ENCODE assay signal across 1 cellular context in the genomic region with DNA sequence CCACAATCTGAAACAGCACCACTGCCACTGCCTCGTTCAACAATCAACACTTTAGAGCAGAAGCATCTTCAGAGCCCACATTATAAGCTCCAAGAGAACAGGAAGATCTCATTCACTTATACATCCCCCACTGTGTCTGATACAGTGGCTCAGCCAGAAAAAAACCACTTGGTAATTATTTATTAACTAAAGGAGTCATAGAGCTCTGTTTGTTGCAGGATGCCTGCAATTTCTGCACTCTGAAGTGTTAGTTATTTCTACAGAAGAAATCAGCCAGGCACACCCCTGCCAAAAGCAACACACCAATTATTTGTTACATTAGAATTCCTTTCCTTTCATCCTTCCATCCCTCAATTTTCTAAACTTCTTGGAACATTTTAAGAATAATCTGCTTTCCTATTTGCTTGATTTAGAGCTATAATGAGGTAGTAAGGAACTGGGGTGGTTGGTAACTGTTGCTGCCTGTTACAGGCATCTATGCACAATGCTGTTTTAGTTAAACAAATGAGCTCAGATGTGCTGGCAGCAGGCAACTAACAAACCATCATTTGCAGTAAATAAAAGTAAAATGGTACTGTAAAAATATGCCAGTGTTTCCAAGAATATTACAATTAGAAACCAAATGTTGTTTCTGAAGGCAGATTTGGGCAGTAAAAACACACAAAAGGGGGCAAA.
TF ChIP-seq lines count a peak whose summit lies in the region.

No MANE protein-coding gene starts in this region.

TF ChIP-seq in HepG2, 621 proteins besides CTCF, POLR2A, EP300 and RAD21 (continued from another document):
- no peak for TF ChIP-seq ZNF629 (CRISPR knock-in tag; conservative IDR thresholded peaks at IDR 0.05)
- no peak for TF ChIP-seq ZNF292 (CRISPR knock-in tag; IDR thresholded peaks at IDR 0.05; ENCODE audit: borderline replicate concordance, low read depth)
- TF ChIP-seq MIER3 (CRISPR knock-in tag; IDR thresholded peaks at IDR 0.05; ENCODE audit: borderline replicate concordance), result no peak
- no peak for TF ChIP-seq ZBTB20 (CRISPR knock-in tag; IDR thresholded peaks at IDR 0.05; ENCODE audit: borderline replicate concordance, low read depth)
- TF ChIP-seq FOXO1 (CRISPR knock-in tag; IDR thresholded peaks at IDR 0.05), result no peak
- TF ChIP-seq, protein P1, sequence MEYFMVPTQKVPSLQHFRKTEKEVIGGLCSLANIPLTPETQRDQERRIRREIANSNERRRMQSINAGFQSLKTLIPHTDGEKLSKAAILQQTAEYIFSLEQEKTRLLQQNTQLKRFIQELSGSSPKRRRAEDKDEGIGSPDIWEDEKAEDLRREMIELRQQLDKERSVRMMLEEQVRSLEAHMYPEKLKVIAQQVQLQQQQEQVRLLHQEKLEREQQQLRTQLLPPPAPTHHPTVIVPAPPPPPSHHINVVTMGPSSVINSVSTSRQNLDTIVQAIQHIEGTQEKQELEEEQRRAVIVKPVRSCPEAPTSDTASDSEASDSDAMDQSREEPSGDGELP (IDR thresholded peaks at IDR 0.05; ENCODE audit: borderline replicate concordance, low read depth), result no peak
- no peak for TF ChIP-seq YEATS2 (CRISPR knock-in tag; IDR thresholded peaks at IDR 0.05; ENCODE audit: borderline replicate concordance)
